In genomic region chr9:80796662-80797426, GRCh38 we compare ENCODE assay signal across 14 cellular contexts.
A peak's percentile ranks its signal among the peaks of the same experiment; 100 is the strongest.
DNase-seq lines count a peak whose midpoint lies in the region; ATAC-seq and TF ChIP-seq lines count a peak whose summit lies in the region.
"Had no signal": no experiment of that assay in that cellular context is flagged by ENCODE, and none has a peak within 500 bp of the region (broad histone marks: within the 10 kb centered on the region; RNA-seq: fewer than 3 reads in every experiment).

No MANE protein-coding gene starts in this region.

- peak overlapping the region; percentile 53 for H3K27ac Mint-ChIP-seq in neural crest cell (ENCODE audit: unreplicated experiment)

- H3K36me3 ChIP-seq in transverse colon, result no peaks in the 10 kb centered on the region
- H3K36me3 ChIP-seq in body of pancreas (replicated peaks in 1 of 2; ENCODE audit: insufficient read depth in 1 of 2, low read depth in 2 of 2), result no peaks in the 10 kb centered on the region
- H3K36me3 ChIP-seq: neutrophil, upper lobe of left lung had no signal

- no peaks in the 10 kb centered on the region for H3K27me3 Mint-ChIP-seq in neural crest cell (ENCODE audit: low read depth)

- DNase-seq in NCI-H82 (lab: John Stamatoyannopoulos, UW) (peak; percentile 92), fibroblast of peridontal ligament (ENCODE audit: extremely low read depth) (peak; percentile 12), neural crest cell (ENCODE audit: low read depth, low spot score) (no peak), transverse colon (no peak), body of pancreas (no peak), glomerular visceral epithelial cell (ENCODE audit: extremely low spot score) (no peak), NOMO-1 treated with DMSO at 0.1 percent for 48 hours (lab: John Stamatoyannopoulos, UW; ENCODE audit: unreplicated experiment) (no peak)
- DNase-seq: activated naive CD4-positive, alpha-beta T cell; MM.1S; stimulated activated CD4-positive, alpha-beta T cell treated with anti-CD3 and anti-CD28 coated beads, Interleukin-15, amount 100 ng/mL, for 24 hours; upper lobe of left lung had no signal

- H3K9me3 ChIP-seq in transverse colon (no peaks in the 10 kb centered on the region), body of pancreas (no peaks in the 10 kb centered on the region)

- H3K4me3 Mint-ChIP-seq in neural crest cell, result no peak overlapping the region

- H3K4me1 Mint-ChIP-seq in neural crest cell, result peaks cover 32% of the 10 kb centered on the region

- no peak for ATAC-seq in body of pancreas
- ATAC-seq: GM12878 had no signal

- no peak for TF ChIP-seq POLR2A in transverse colon (IDR thresholded peaks at IDR 0.05)
- no peak for TF ChIP-seq POLR2A in body of pancreas (IDR thresholded peaks at IDR 0.05)

- no peak for TF ChIP-seq CTCF in neural crest cell (conservative IDR thresholded peaks at IDR 0.05)
- TF ChIP-seq CTCF in transverse colon (IDR thresholded peaks at IDR 0.05), result no peak
- TF ChIP-seq CTCF in body of pancreas (IDR thresholded peaks at IDR 0.05), result no peak

- peaks cover 5% of the 10 kb centered on the region for H3K9me3 Mint-ChIP-seq in neural crest cell

- H3K27me3 ChIP-seq in transverse colon, result no peaks in the 10 kb centered on the region
- no peaks in the 10 kb centered on the region for H3K27me3 ChIP-seq in body of pancreas
- H3K27me3 ChIP-seq: neutrophil, upper lobe of left lung had no signal

- H3K4me3 ChIP-seq in transverse colon, result no peak overlapping the region
- no peak overlapping the region for H3K4me3 ChIP-seq in body of pancreas
- H3K4me3 ChIP-seq: GM12878, upper lobe of left lung had no signal

- 58 to 61% methylated on average over 8 of the region's 8 CpGs for WGBS in transverse colon (ENCODE audit: low coverage in 1 of 2), 2 donors
- WGBS in body of pancreas, 2 donors, result 59 to 60% methylated on average over 8 of the region's 8 CpGs

- H3K36me3 Mint-ChIP-seq in neural crest cell (ENCODE audit: low read depth), result no peaks in the 10 kb centered on the region

- no peak for TF ChIP-seq EP300 in transverse colon (IDR thresholded peaks at IDR 0.05; ENCODE audit: low read depth)

- intact Hi-C loops in transverse colon (cut with DNase I; ENCODE audit: low total_unique reads) (loop anchor here (5.0 kb wide), 3 partner anchors 615 to 890 kb away; partner anchors contain the start of gene TLE1), body of pancreas (cut with DNase I) (no loop called here)

- in situ Hi-C loops in transverse colon (cut with MboI; ENCODE audit: low pct_ligation_motif_present in 1 of 4, low pct_unique_long_range_greater_than_20kb in 1 of 4, low sequenced_read_pairs in 3 of 4), result no loop called here

- peak overlapping the region; percentile 40 to 82 (median 75) for H3K27ac ChIP-seq in transverse colon
- H3K27ac ChIP-seq in body of pancreas, result no peak overlapping the region
- H3K27ac ChIP-seq: C4-2B, neutrophil had no signal

- H3K4me1 ChIP-seq in transverse colon, result peaks cover 0 to 20% (median 6%) of the 10 kb centered on the region in 4 donors
- no peaks in the 10 kb centered on the region for H3K4me1 ChIP-seq in body of pancreas
- H3K4me1 ChIP-seq: upper lobe of left lung had no signal

Comparison
In these comparisons a context has a peak if more than half of its experiments do, and no peak if none do; other contexts are left out.
1. DNase-seq: peak in NCI-H82 (single experiment) and fibroblast of peridontal ligament (single experiment); none in neural crest cell (single experiment), transverse colon (single experiment), body of pancreas (0 of 4), glomerular visceral epithelial cell (single experiment) and NOMO-1 treated with DMSO at 0.1 percent for 48 hours (single experiment).
2. H3K27ac ChIP-seq: peak in transverse colon (4 of 4); none in body of pancreas (0 of 4).